ENCODE assay signal across 25 cellular contexts in the genomic region with DNA sequence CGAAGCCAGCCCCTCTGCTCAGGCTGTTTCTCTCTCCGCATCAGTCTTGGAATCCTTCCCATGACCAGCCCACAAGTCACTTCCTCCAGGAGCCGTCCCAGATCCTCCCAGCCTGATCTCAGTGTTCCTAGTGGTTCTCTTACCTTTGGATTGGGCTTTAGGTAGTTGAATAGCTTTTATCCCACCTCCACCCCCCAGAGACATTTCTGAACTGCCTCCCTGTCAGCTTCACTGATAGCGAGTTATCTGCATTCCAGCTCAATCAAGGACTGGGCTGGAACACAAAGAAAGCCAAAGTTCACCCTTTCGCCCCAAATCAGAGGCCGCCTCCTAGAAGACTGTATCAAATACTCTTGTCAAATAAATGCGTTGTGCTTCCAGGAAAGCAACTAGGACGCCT.
"Had no signal": no experiment of that assay in that cellular context is flagged by ENCODE, and none has a peak within 500 bp of the region (broad histone marks: within the 10 kb centered on the region; RNA-seq: fewer than 3 reads in every experiment).

No MANE protein-coding gene starts in this region.

- H3K36me3 ChIP-seq: colonic mucosa, esophagus muscularis mucosa, gastroesophageal sphincter, heart left ventricle, neutrophil, pancreas, right atrium auricular region, sigmoid colon, suprapubic skin, thyroid gland had no signal

- H3K27ac Mint-ChIP-seq: dendritic cell treated with granulocyte-macrophage colony-stimulating factor and Interleukin-4, amounts not matched to agents 40 ng/mL and 50 ng/mL, for 4 days; immature natural killer cell; memory B cell; stimulated activated naive CD8-positive, alpha-beta T cell treated with anti-CD3 and anti-CD28 coated beads, Interleukin-15, amount 100 ng/mL, for 72 hours; type B pancreatic cell had no signal

- ATAC-seq: foreskin keratinocyte; gastroesophageal sphincter; heart left ventricle; left ventricle myocardium superior; naive thymus-derived CD8-positive, alpha-beta T cell; pancreas; stimulated activated naive CD8-positive, alpha-beta T cell treated with anti-CD3 and anti-CD28 coated beads, Interleukin-15, amount 100 ng/mL, for 72 hours had no signal

- H3K9me3 ChIP-seq: colonic mucosa, esophagus muscularis mucosa, gastroesophageal sphincter, heart left ventricle, neutrophil, pancreas, right atrium auricular region, sigmoid colon, suprapubic skin, thyroid gland had no signal

- H3K36me3 Mint-ChIP-seq: immature natural killer cell; memory B cell; naive thymus-derived CD8-positive, alpha-beta T cell; type B pancreatic cell had no signal

- H3K4me3 ChIP-seq: colonic mucosa, esophagus muscularis mucosa, gastroesophageal sphincter, heart left ventricle, lung, pancreas, right atrium auricular region, sigmoid colon, suprapubic skin, thyroid gland had no signal

- H3K27me3 ChIP-seq: colonic mucosa, pancreas, right atrium auricular region, thyroid gland had no signal

- H3K27ac ChIP-seq: colonic mucosa, esophagus muscularis mucosa, foreskin keratinocyte, gastroesophageal sphincter, heart left ventricle, neutrophil, pancreas, right atrium auricular region, sigmoid colon, suprapubic skin, thyroid gland had no signal

- H3K9me3 Mint-ChIP-seq: dendritic cell treated with granulocyte-macrophage colony-stimulating factor and Interleukin-4, amounts not matched to agents 40 ng/mL and 50 ng/mL, for 4 days; immature natural killer cell; memory B cell; naive thymus-derived CD8-positive, alpha-beta T cell; stimulated activated naive CD8-positive, alpha-beta T cell treated with anti-CD3 and anti-CD28 coated beads, Interleukin-15, amount 100 ng/mL, for 72 hours; type B pancreatic cell had no signal

- H3K4me3 Mint-ChIP-seq: dendritic cell treated with granulocyte-macrophage colony-stimulating factor and Interleukin-4, amounts not matched to agents 40 ng/mL and 50 ng/mL, for 4 days; immature natural killer cell; memory B cell; naive thymus-derived CD8-positive, alpha-beta T cell; stimulated activated naive CD8-positive, alpha-beta T cell treated with anti-CD3 and anti-CD28 coated beads, Interleukin-15, amount 100 ng/mL, for 72 hours; type B pancreatic cell had no signal

- DNase-seq: colonic mucosa; effector CD8-positive, alpha-beta T cell; foreskin keratinocyte; heart left ventricle; hypothalamus; immature natural killer cell; islet precursor cell; left ventricle myocardium superior; naive thymus-derived CD8-positive, alpha-beta T cell; pancreas; sigmoid colon; stimulated activated CD4-positive, alpha-beta T cell treated with anti-CD3 and anti-CD28 coated beads, Interleukin-15, amount 100 ng/mL, for 24 hours; stimulated activated CD4-positive, alpha-beta T cell treated with anti-CD3 and anti-CD28 coated beads, Interleukin-2, amount 100 ng/mL, for 48 hours; stimulated activated naive CD4-positive, alpha-beta T cell; stimulated activated naive CD8-positive, alpha-beta T cell treated with anti-CD3 and anti-CD28 coated beads, Interleukin-15, amount 100 ng/mL, for 72 hours; thyroid gland had no signal

- H3K4me1 ChIP-seq: colonic mucosa, esophagus muscularis mucosa, foreskin keratinocyte, gastroesophageal sphincter, pancreas, right atrium auricular region, sigmoid colon, suprapubic skin, thyroid gland had no signal

- H3K4me1 Mint-ChIP-seq: immature natural killer cell; memory B cell; naive thymus-derived CD8-positive, alpha-beta T cell; stimulated activated naive CD8-positive, alpha-beta T cell treated with anti-CD3 and anti-CD28 coated beads, Interleukin-15, amount 100 ng/mL, for 72 hours had no signal
